17 cellular contexts compared by ENCODE assay signal in genomic region chr5:10934789-10935355, GRCh38.
DNase-seq lines count a peak whose midpoint lies in the region; ATAC-seq, FAIRE-seq and TF ChIP-seq lines count a peak whose summit lies in the region.
"Had no signal": no experiment of that assay in that cellular context is flagged by ENCODE, and none has a peak within 500 bp of the region (broad histone marks: within the 10 kb centered on the region; RNA-seq: fewer than 3 reads in every experiment).

No MANE protein-coding gene starts in this region.

- 64 to 69% (median 65%) methylated on average over 6 of the region's 6 CpGs for WGBS in ovary, 3 donors

- H3K4me1 ChIP-seq in ovary (ENCODE audit: insufficient read depth) = no peaks in the 10 kb centered on the region

- H3K4me3 ChIP-seq in WERI-Rb-1 (ENCODE audit: low read depth, low read length) = no peak overlapping the region
- no peak overlapping the region for H3K4me3 ChIP-seq in ovary
- H3K4me3 ChIP-seq: MG63 had no signal

- peak; percentile 48 for FAIRE-seq in HTR-8/SVneo (lab: Jason Lieb, UNC)
- FAIRE-seq: GM12892 had no signal

- no peak for TF ChIP-seq EP300 in ovary (IDR thresholded peaks at IDR 0.05)

- no peaks in the 10 kb centered on the region for H3K36me3 ChIP-seq in WERI-Rb-1
- no peaks in the 10 kb centered on the region for H3K36me3 ChIP-seq in ovary
- H3K36me3 ChIP-seq: MG63 had no signal

- no peaks in the 10 kb centered on the region for H3K27me3 ChIP-seq in WERI-Rb-1 (ENCODE audit: insufficient read depth, low read depth, severe bottlenecking)
- H3K27me3 ChIP-seq in ovary = no peaks in the 10 kb centered on the region

- TF ChIP-seq CTCF in WERI-Rb-1 (IDR thresholded peaks at IDR 0.05; ENCODE audit: low read depth, low read length) (no peak), ovary (IDR thresholded peaks at IDR 0.05) (no peak)

- intact Hi-C loops in ovary (cut with DNase I) = no loop called here

- H3K9me3 ChIP-seq in WERI-Rb-1 (ENCODE audit: severe bottlenecking) (no peaks in the 10 kb centered on the region), ovary (no peaks in the 10 kb centered on the region)
- H3K9me3 ChIP-seq: MG63 had no signal

- peak overlapping the region; percentile 73 for H3K27ac ChIP-seq in WERI-Rb-1
- H3K27ac ChIP-seq in ovary = no peak overlapping the region

- ATAC-seq in GM21528 (IDR thresholded peaks at IDR 0.05; ENCODE audit: low FRiP score, unreplicated experiment) = no peak

- no peak for TF ChIP-seq POLR2A in ovary (IDR thresholded peaks at IDR 0.05)

- DNase-seq in HTR-8/SVneo (ENCODE audit: insufficient read length, low spot score) = no peak
- DNase-seq in NCI-H1694 treated with DMSO at 0.1 percent for 48 hours (lab: John Stamatoyannopoulos, UW) = peak; percentile 54
- peak; percentile 82 for DNase-seq in NCI-H524 (lab: John Stamatoyannopoulos, UW)
- DNase-seq in WERI-Rb-1 = no peak
- DNase-seq in ovary = no peak
- DNase-seq in hepatic stellate cell (ENCODE audit: low spot score) = no peak
- DNase-seq in nucleus accumbens (lab: John Stamatoyannopoulos, UW) = no peak
- DNase-seq: C1 segment of cervical spinal cord, IMR-90, Karpas-422, MG63, NCI-H1092, NCI-H510A treated with DMSO at 0.1 percent for 48 hours, OCI-M1, T-helper 2 cell had no signal

Comparison
In these comparisons a context has a peak if more than half of its experiments do, and no peak if none do; other contexts are left out.
1. DNase-seq: peak in NCI-H1694 treated with DMSO at 0.1 percent for 48 hours (single experiment) and NCI-H524 (2 of 2); none in HTR-8/SVneo (single experiment), WERI-Rb-1 (single experiment), ovary (0 of 5), hepatic stellate cell (single experiment) and nucleus accumbens (0 of 56).